In the genomic region with DNA sequence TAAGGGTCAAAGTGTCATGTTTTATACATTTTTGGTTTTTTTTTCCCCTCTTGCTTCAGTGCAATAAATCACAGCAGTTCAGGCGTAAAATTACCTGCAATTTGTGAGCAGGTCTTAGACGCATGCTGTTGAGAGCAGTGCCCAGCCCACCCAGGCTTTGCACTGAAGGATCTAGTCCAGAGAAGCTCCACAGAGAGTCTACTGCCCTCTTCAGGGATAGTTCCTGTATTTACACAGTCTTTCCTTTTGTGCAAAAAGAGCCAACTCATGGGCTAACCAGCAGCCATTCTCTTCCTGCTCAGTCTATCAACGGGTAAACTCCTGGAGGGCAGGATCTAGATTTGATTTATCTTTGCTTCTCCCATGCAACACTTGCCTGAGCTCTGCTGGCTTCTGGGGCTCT, we compare ENCODE assay signal across 8 cellular contexts.
DNase-seq lines count a peak whose midpoint lies in the region; ATAC-seq and TF ChIP-seq lines count a peak whose summit lies in the region.

No MANE protein-coding gene starts in this region.

- peak; percentile 50 for DNase-seq in EH (ENCODE audit: low read depth)
- peak; percentile 77 for DNase-seq in Karpas-422
- no peak for DNase-seq in HPDE6-E6E7 (ENCODE audit: extremely low spot score)
- DNase-seq in NCI-H128 (lab: John Stamatoyannopoulos, UW; ENCODE audit: unreplicated experiment), result no peak

- no peaks in the 10 kb centered on the region for H3K27me3 ChIP-seq in Karpas-422 (ENCODE audit: low read length)
- H3K27me3 ChIP-seq in liver (ENCODE audit: control insufficient read depth in 4 of 4, insufficient read depth in 4 of 4, low read length in 3 of 4), result no peaks in the 10 kb centered on the region
- H3K27me3 ChIP-seq in gastroesophageal sphincter, result no peaks in the 10 kb centered on the region

- H3K27ac ChIP-seq in Karpas-422 (ENCODE audit: low read length), result no peak overlapping the region
- H3K27ac ChIP-seq in liver (ENCODE audit: low read depth in 1 of 2, low read length in 2 of 2), result no peak overlapping the region
- H3K27ac ChIP-seq in gastroesophageal sphincter, result no peak overlapping the region

- TF ChIP-seq EP300 in gastroesophageal sphincter (IDR thresholded peaks at IDR 0.05), result no peak

- no peaks in the 10 kb centered on the region for H3K79me2 ChIP-seq in Karpas-422 (ENCODE audit: low read length)

- H3K36me3 ChIP-seq in Karpas-422 (ENCODE audit: insufficient read depth, low read length), result no peaks in the 10 kb centered on the region
- no peaks in the 10 kb centered on the region for H3K36me3 ChIP-seq in liver (ENCODE audit: control insufficient read depth in 4 of 4, insufficient read depth in 3 of 4, low read depth in 1 of 4, low read length in 3 of 4)
- no peaks in the 10 kb centered on the region for H3K36me3 ChIP-seq in gastroesophageal sphincter

- H3K4me1 ChIP-seq in Karpas-422 (ENCODE audit: low read length) (no peaks in the 10 kb centered on the region), liver (ENCODE audit: control insufficient read depth in 4 of 4, insufficient read depth in 4 of 4, low read length in 3 of 4) (no peaks in the 10 kb centered on the region), gastroesophageal sphincter (no peaks in the 10 kb centered on the region)

- ATAC-seq in HG03135 (IDR thresholded peaks at IDR 0.05; ENCODE audit: unreplicated experiment) (no peak), gastroesophageal sphincter (no peak)

- TF ChIP-seq CTCF in WI38 (IDR thresholded peaks at IDR 0.05; ENCODE audit: low read depth, low read length) (0 out of 2 replicates have a peak, but pooled peaks have one; percentile 19), liver (IDR thresholded peaks at IDR 0.05; ENCODE audit: low read depth, low read length, missing input control) (no peak), gastroesophageal sphincter (IDR thresholded peaks at IDR 0.05) (no peak)

- TF ChIP-seq RAD21 in liver (IDR thresholded peaks at IDR 0.05), result peak; percentile 27 to 60

- TF ChIP-seq POLR2A in gastroesophageal sphincter (IDR thresholded peaks at IDR 0.05), result no peak

- H3K9me3 ChIP-seq in Karpas-422 (ENCODE audit: low read length), result no peaks in the 10 kb centered on the region
- H3K9me3 ChIP-seq in liver (ENCODE audit: control insufficient read depth in 4 of 4, low read length in 3 of 4), result no peaks in the 10 kb centered on the region
- no peaks in the 10 kb centered on the region for H3K9me3 ChIP-seq in gastroesophageal sphincter

- H2AFZ ChIP-seq in Karpas-422 (ENCODE audit: low read length), result no peak overlapping the region

- no peak overlapping the region for H3K4me2 ChIP-seq in Karpas-422 (ENCODE audit: low read depth, low read length, poor library complexity, severe bottlenecking)

- H3K9ac ChIP-seq in Karpas-422 (ENCODE audit: low read length) (no peak overlapping the region), liver (ENCODE audit: low read depth in 1 of 2, low read length in 2 of 2) (no peak overlapping the region)

- no peaks in the 10 kb centered on the region for H3K9me2 ChIP-seq in Karpas-422 (replicated peaks; ENCODE audit: insufficient read depth, low read length)

- WGBS in liver, result 81% methylated on average over 3 of the region's 3 CpGs
- WGBS in gastroesophageal sphincter (ENCODE audit: low coverage in 1 of 2), 2 donors, result 57% methylated on average over 1 of the region's 3 CpGs; no CpG with 5 or more reads in 1 of the 2 donors

- H4K20me1 ChIP-seq in Karpas-422 (ENCODE audit: insufficient read depth, low read depth, low read length), result no peaks in the 10 kb centered on the region

- H3K4me3 ChIP-seq in Karpas-422 (ENCODE audit: low read length) (no peak overlapping the region), WI38 (ENCODE audit: low read depth, low read length) (no peak overlapping the region), liver (ENCODE audit: low read depth in 1 of 3, low read length in 3 of 3) (no peak overlapping the region), gastroesophageal sphincter (no peak overlapping the region)

TF ChIP-seq in liver, 16 proteins besides CTCF, POLR2A, EP300 and RAD21:
- TF ChIP-seq, protein P1, sequence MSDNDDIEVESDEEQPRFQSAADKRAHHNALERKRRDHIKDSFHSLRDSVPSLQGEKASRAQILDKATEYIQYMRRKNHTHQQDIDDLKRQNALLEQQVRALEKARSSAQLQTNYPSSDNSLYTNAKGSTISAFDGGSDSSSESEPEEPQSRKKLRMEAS (IDR thresholded peaks at IDR 0.05), result no peak
- TF ChIP-seq, protein P2, sequence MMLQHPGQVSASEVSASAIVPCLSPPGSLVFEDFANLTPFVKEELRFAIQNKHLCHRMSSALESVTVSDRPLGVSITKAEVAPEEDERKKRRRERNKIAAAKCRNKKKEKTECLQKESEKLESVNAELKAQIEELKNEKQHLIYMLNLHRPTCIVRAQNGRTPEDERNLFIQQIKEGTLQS (IDR thresholded peaks at IDR 0.05), result no peak

Comparison
In these comparisons a context has a peak if more than half of its experiments do, and no peak if none do; other contexts are left out.
1. DNase-seq: peak in EH (single experiment) and Karpas-422 (single experiment); none in HPDE6-E6E7 (single experiment) and NCI-H128 (single experiment).